Comparison of ENCODE assay signal across 8 cellular contexts in the genomic region with DNA sequence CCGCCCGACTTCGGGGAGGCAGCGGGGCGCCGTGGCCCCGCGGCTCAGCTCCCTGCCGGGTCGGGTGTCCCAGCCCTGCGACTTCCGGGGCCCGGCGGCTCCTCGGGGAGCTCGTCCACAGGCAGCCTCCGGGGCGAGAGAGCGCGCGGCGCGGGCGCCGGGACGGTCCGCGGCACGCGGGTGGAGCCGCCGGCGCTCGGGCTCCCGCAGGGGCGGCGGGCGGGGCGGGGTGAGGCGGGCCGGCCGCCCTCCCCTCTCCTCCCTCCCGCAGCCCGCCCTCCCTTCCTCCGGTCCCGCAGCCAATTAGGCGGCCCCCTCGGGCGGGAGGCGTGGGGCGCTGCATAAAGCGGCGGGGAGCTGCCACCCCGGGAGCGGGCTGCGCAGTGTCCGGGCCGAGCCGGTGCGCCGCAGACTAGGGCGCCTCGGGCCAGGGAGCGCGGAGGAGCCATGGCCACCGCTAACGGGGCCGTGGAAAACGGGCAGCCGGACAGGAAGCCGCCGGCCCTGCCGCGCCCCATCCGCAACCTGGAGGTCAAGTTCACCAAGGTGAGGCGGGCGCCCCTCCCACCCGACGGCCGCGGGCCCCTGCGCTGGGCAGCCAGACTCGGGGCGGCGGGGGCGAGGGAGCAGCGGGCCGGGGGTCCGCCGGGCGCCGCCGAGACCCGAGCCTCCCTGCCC. TPM values are rescaled to one million over a fixed set of nuclear protein-coding genes. Genes with fewer than 3 reads are reported as not detected.
DNase-seq lines count a peak whose midpoint lies in the region; ATAC-seq and TF ChIP-seq lines count a peak whose summit lies in the region.

Gene ALDH1A3, plus strand, starts transcription at position 371 of the 678 bp plus-strand sequence. Its CDS starts 77 bp downstream, at position 448.

- no peak for TF ChIP-seq CTCF in breast epithelium (IDR thresholded peaks at IDR 0.05)
- no peak for TF ChIP-seq CTCF in subcutaneous adipose tissue (IDR thresholded peaks at IDR 0.05; ENCODE audit: low read depth)

- H3K4me1 Mint-ChIP-seq in activated naive CD4-positive, alpha-beta T cell treated with anti-CD3 and anti-CD28 coated beads for 36 hours (ENCODE audit: low read depth), result peaks cover 9% of the 10 kb centered on the region

- H3K27me3 ChIP-seq in breast epithelium, result no peaks in the 10 kb centered on the region

- CTCF ChIA-PET in activated naive CD4-positive, alpha-beta T cell treated with anti-CD3 and anti-CD28 coated beads for 36 hours (lab: Charles Lee), result interaction anchor here (0.9 to 3.0 kb wide), 4 partner anchors 31 to 530 kb away, joined by 3 to 7 read pairs (median 4); no protein-coding TSS in a partner anchor

- in situ Hi-C loops in G401 (cut with HindIII; ENCODE audit: low sequenced_read_pairs), result no loop called here

- peaks cover 0 to 4% of the 10 kb centered on the region in 2 donors for H3K4me1 ChIP-seq in breast epithelium

- no peaks in the 10 kb centered on the region for H3K36me3 ChIP-seq in breast epithelium

- intact Hi-C loops in activated naive CD4-positive, alpha-beta T cell treated with anti-CD3 and anti-CD28 coated beads for 36 hours (cut with micrococcal nuclease), result no loop called here
- intact Hi-C loops in breast epithelium (cut with DNase I; ENCODE audit: low total_unique reads), result no loop called here

- peak; percentile 22 for DNase-seq in activated naive CD4-positive, alpha-beta T cell treated with anti-CD3 and anti-CD28 coated beads for 36 hours
- DNase-seq in activated naive CD4-positive, alpha-beta T cell treated with Interleukin-2 at 50 U/mL for 16 hours, result no peak
- DNase-seq in NCI-H2171 (lab: John Stamatoyannopoulos, UW) (peak; percentile 53), breast epithelium (ENCODE audit: low spot score in 2 of 2) (no peak), left lobe of liver (ENCODE audit: low spot score) (no peak), G401 (ENCODE audit: low spot score) (no peak), NOMO-1 treated with dmso at 0.1 percent for 144 hours (lab: John Stamatoyannopoulos, UW; ENCODE audit: unreplicated experiment) (no peak)

- H3K4me3 Mint-ChIP-seq in activated naive CD4-positive, alpha-beta T cell treated with anti-CD3 and anti-CD28 coated beads for 36 hours, result peak within 1 kb of the TSS; percentile 68

- peak within 1 kb of the TSS; percentile 72 to 79 for H3K27ac ChIP-seq in breast epithelium

- no peaks in the 10 kb centered on the region for H3K9me3 Mint-ChIP-seq in activated naive CD4-positive, alpha-beta T cell treated with anti-CD3 and anti-CD28 coated beads for 36 hours

- no peaks in the 10 kb centered on the region for H3K9me3 ChIP-seq in breast epithelium

- H3K27me3 Mint-ChIP-seq in activated naive CD4-positive, alpha-beta T cell treated with anti-CD3 and anti-CD28 coated beads for 36 hours (ENCODE audit: low read depth), result peaks cover 63% of the 10 kb centered on the region

- no peaks in the 10 kb centered on the region for H3K36me3 Mint-ChIP-seq in activated naive CD4-positive, alpha-beta T cell treated with anti-CD3 and anti-CD28 coated beads for 36 hours (ENCODE audit: low read depth)

- no peak within 1 kb of the TSS for H3K27ac Mint-ChIP-seq in activated naive CD4-positive, alpha-beta T cell treated with anti-CD3 and anti-CD28 coated beads for 36 hours

- TF ChIP-seq POLR2A in breast epithelium (IDR thresholded peaks at IDR 0.05), result no peak

- H3K4me3 ChIP-seq in breast epithelium, result peak within 1 kb of the TSS; percentile 59 to 86 (median 65)

- peak; percentile 56 for ATAC-seq in left lobe of liver

RNA-seq across cellular contexts. Expression of gene ALDH1A3, which starts in this region (rescaled TPM):
- not detected for total RNA-seq in activated naive CD4-positive, alpha-beta T cell treated with anti-CD3 and anti-CD28 coated beads for 36 hours
- total RNA-seq in breast epithelium (100 to 1,000 TPM in 1 of 3 donors, 10 to 100 TPM in 2; 24.2 to 207 (median 44.9) TPM), left lobe of liver (4.0 TPM), subcutaneous adipose tissue (10 to 100 TPM in 3 of 4 donors, 1 to 10 TPM in 1; 9.6 to 54.3 (median 36.6) TPM)
- total RNA-seq in G401 (2014; rRNA removed; shearing (Covaris generic)), result not detected in 2 replicates

Comparison
In these comparisons a context has a peak if more than half of its experiments do, and no peak if none do; other contexts are left out.
1. Peak in DNase-seq in activated naive CD4-positive, alpha-beta T cell treated with anti-CD3 and anti-CD28 coated beads for 36 hours; RNA of the gene not detected or under 1 TPM.